In genomic region chr6:107657755-107658461, GRCh38 we compare ENCODE assay signal across 8 cellular contexts.
DNase-seq lines count a peak whose midpoint lies in the region; ATAC-seq, FAIRE-seq and TF ChIP-seq lines count a peak whose summit lies in the region.

No MANE protein-coding gene starts in this region.

- H3K27ac Mint-ChIP-seq in CD14-positive monocyte: peak overlapping the region in 4 of 7 donors; percentile 53 to 71 (median 59)
- H3K27ac Mint-ChIP-seq in activated naive CD4-positive, alpha-beta T cell treated with anti-CD3 and anti-CD28 coated beads, Interleukin-2, amount 50 U/mL, for 72 hours: peak overlapping the region; percentile 7 to 47

- TF ChIP-seq CTCF in CD14-positive monocyte (IDR thresholded peaks at IDR 0.05): peak; percentile 1
- peak; percentile 33 for TF ChIP-seq CTCF in kidney epithelial cell (IDR thresholded peaks at IDR 0.05; ENCODE audit: insufficient read depth, low read length, poor library complexity, severe bottlenecking)

- intact Hi-C loops in CD14-positive monocyte (cut with micrococcal nuclease): no loop called here

- H3K9me3 Mint-ChIP-seq in CD14-positive monocyte: peaks cover 0 to 3% (median 0%) of the 10 kb centered on the region in 7 donors
- H3K9me3 Mint-ChIP-seq in activated naive CD4-positive, alpha-beta T cell treated with anti-CD3 and anti-CD28 coated beads, Interleukin-2, amount 50 U/mL, for 72 hours: no peaks in the 10 kb centered on the region

- peaks cover 57% of the 10 kb centered on the region for H3K4me1 Mint-ChIP-seq in CD14-positive monocyte

- peak; percentile 94 for ATAC-seq in HG03175 (IDR thresholded peaks at IDR 0.05; ENCODE audit: unreplicated experiment)
- ATAC-seq in activated naive CD4-positive, alpha-beta T cell treated with anti-CD3 and anti-CD28 coated beads, Interleukin-2, amount 50 U/mL, for 72 hours: peak; percentile 97 to 98

- no peaks in the 10 kb centered on the region for H3K36me3 Mint-ChIP-seq in CD14-positive monocyte
- H3K36me3 Mint-ChIP-seq in activated naive CD4-positive, alpha-beta T cell treated with anti-CD3 and anti-CD28 coated beads, Interleukin-2, amount 50 U/mL, for 72 hours: no peaks in the 10 kb centered on the region

- no peaks in the 10 kb centered on the region for H3K36me3 ChIP-seq in kidney epithelial cell (ENCODE audit: control insufficient read depth, insufficient read depth, low read length)

- no peak overlapping the region for H3K4me3 ChIP-seq in kidney epithelial cell (ENCODE audit: low read depth, low read length)

- no peak for FAIRE-seq in RCC 7860 (lab: Jason Lieb, UNC)

- peaks cover 19 to 35% (median 28%) of the 10 kb centered on the region in 3 donors for H3K27me3 Mint-ChIP-seq in CD14-positive monocyte (ENCODE audit: low read depth in 3 of 3)

- no peaks in the 10 kb centered on the region for H3K27me3 ChIP-seq in kidney epithelial cell (ENCODE audit: control insufficient read depth, insufficient read depth, low read length)

- DNase-seq in CD14-positive monocyte (ENCODE audit: low spot score): peak; percentile 76
- DNase-seq in GM19238 (ENCODE audit: insufficient read length, low spot score): peak; percentile 56
- DNase-seq in RCC 7860 (ENCODE audit: low spot score): peak; percentile 23
- DNase-seq in activated naive CD4-positive, alpha-beta T cell treated with anti-CD3 and anti-CD28 coated beads, Interleukin-2, amount 50 U/mL, for 72 hours (ENCODE audit: low spot score in 2 of 2): peak; percentile 61 to 80
- peak; percentile 35 for DNase-seq in kidney epithelial cell (ENCODE audit: low read depth)
- peak; percentile 17 to 24 for DNase-seq in stimulated activated CD8-positive, alpha-beta memory T cell treated with anti-CD3 and anti-CD28 coated beads, Interleukin-7, amount 100 ng/mL, for 4 hours (ENCODE audit: low read depth in 2 of 2)
- DNase-seq in DMS79 treated with DMSO at 0.1 percent for 48 hours (lab: John Stamatoyannopoulos, UW): no peak

- peak overlapping the region; percentile 56 to 80 for H3K4me3 Mint-ChIP-seq in CD14-positive monocyte
